ENCODE assay signal across 4 cellular contexts in the genomic region with DNA sequence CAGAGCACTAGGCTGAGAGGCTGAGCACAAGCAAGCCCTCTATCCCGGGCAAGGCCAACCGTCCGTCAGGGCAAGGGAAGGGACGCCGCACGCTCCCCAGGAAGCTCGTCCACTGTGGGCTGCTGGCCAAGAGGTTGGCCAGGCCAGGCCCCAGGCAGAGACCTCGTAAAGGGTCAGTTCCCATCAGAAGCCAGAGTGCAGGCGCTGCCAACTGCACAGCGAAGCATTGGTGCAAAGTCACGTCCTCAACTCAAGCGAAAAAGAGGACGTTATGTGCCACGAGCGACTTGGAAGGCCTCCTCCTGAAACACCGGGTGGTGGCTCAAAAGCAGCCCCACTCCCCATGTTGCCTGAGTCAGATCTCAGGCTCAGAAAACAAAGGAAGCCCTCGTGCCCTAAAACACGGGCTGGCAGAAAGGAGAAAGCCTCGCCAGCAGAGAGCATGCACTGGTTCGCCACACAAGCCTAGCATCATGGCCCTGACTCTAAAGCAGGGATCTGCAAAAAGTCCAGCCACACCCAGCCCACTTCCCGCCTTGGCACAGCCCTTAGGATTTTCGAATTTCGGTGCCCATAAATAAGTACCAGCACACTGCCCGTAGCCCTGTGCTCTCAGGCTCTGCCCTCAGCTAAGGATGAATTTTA.
TF ChIP-seq lines count a peak whose summit lies in the region.

No MANE protein-coding gene starts in this region.

TF ChIP-seq in SK-N-SH, 30 proteins besides CTCF, POLR2A, EP300 and RAD21 (continues in another document):
- TF ChIP-seq SIN3A (IDR thresholded peaks at IDR 0.05; ENCODE audit: borderline replicate concordance, low read depth, low read length) (no peak), CHD2 (IDR thresholded peaks at IDR 0.05; ENCODE audit: low read length, partially characterized antibody) (no peak), PBX3 (IDR thresholded peaks at IDR 0.05) (no peak), USF2 (IDR thresholded peaks at IDR 0.05; ENCODE audit: borderline replicate concordance, low read depth, low read length) (no peak), MAX (IDR thresholded peaks at IDR 0.05; ENCODE audit: low read depth) (no peak), POLR2AphosphoS5 (IDR thresholded peaks at IDR 0.05; ENCODE audit: low read depth, low read length) (no peak), YY1 (IDR thresholded peaks at IDR 0.05; ENCODE audit: low read depth) (no peak)
- TF ChIP-seq, protein P1, sequence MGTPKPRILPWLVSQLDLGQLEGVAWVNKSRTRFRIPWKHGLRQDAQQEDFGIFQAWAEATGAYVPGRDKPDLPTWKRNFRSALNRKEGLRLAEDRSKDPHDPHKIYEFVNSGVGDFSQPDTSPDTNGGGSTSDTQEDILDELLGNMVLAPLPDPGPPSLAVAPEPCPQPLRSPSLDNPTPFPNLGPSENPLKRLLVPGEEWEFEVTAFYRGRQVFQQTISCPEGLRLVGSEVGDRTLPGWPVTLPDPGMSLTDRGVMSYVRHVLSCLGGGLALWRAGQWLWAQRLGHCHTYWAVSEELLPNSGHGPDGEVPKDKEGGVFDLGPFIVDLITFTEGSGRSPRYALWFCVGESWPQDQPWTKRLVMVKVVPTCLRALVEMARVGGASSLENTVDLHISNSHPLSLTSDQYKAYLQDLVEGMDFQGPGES (IDR thresholded peaks at IDR 0.05; ENCODE audit: low read depth, low read length): no peak

TF ChIP-seq in SK-N-SH treated with all-trans-retinoic acid at 6 μM for 48 hours, 23 proteins besides CTCF, POLR2A, EP300 and RAD21 (continues in another document):
- TF ChIP-seq ZNF70 (CRISPR knock-in tag; IDR thresholded peaks at IDR 0.05) (no peak), POU6F1 (CRISPR knock-in tag; IDR thresholded peaks at IDR 0.05; ENCODE audit: borderline replicate concordance, low read depth) (no peak), BACH2 (CRISPR knock-in tag; IDR thresholded peaks at IDR 0.05; ENCODE audit: borderline replicate concordance) (no peak), TCF4 (CRISPR knock-in tag; IDR thresholded peaks at IDR 0.05; ENCODE audit: borderline replicate concordance) (no peak), ZC3H10 (CRISPR knock-in tag; IDR thresholded peaks at IDR 0.05) (no peak), ZFP30 (CRISPR knock-in tag; IDR thresholded peaks at IDR 0.05) (no peak), PPARA (CRISPR knock-in tag; IDR thresholded peaks at IDR 0.05; ENCODE audit: borderline replicate concordance) (no peak), SNAI2 (CRISPR knock-in tag; IDR thresholded peaks at IDR 0.05) (no peak), RARB (CRISPR knock-in tag; IDR thresholded peaks at IDR 0.05) (no peak), CSDC2 (CRISPR knock-in tag; IDR thresholded peaks at IDR 0.05) (no peak), ISL1 (CRISPR knock-in tag; IDR thresholded peaks at IDR 0.05) (no peak), ZNF8 (CRISPR knock-in tag; IDR thresholded peaks at IDR 0.05) (no peak), ARNTL (CRISPR knock-in tag; IDR thresholded peaks at IDR 0.05; ENCODE audit: borderline replicate concordance, low read depth) (no peak), ZFP3 (CRISPR knock-in tag; IDR thresholded peaks at IDR 0.05) (no peak)
- TF ChIP-seq, protein P2, sequence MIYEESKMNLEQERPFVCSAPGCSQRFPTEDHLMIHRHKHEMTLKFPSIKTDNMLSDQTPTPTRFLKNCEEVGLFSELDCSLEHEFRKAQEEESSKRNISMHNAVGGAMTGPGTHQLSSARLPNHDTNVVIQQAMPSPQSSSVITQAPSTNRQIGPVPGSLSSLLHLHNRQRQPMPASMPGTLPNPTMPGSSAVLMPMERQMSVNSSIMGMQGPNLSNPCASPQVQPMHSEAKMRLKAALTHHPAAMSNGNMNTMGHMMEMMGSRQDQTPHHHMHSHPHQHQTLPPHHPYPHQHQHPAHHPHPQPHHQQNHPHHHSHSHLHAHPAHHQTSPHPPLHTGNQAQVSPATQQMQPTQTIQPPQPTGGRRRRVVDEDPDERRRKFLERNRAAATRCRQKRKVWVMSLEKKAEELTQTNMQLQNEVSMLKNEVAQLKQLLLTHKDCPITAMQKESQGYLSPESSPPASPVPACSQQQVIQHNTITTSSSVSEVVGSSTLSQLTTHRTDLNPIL (CRISPR knock-in tag; IDR thresholded peaks at IDR 0.05; ENCODE audit: low read depth): no peak

TF ChIP-seq in endothelial cell of umbilical vein, 7 proteins besides CTCF, POLR2A, EP300 and RAD21:
- TF ChIP-seq MAX (IDR thresholded peaks at IDR 0.05; ENCODE audit: insufficient read depth, insufficient read length) (no peak), JUN (IDR thresholded peaks at IDR 0.05; ENCODE audit: borderline replicate concordance, insufficient read depth, insufficient read length, low read depth) (no peak), FOS (IDR thresholded peaks at IDR 0.05; ENCODE audit: borderline replicate concordance, insufficient read depth, low read length) (no peak), MYC (IDR thresholded peaks at IDR 0.05; ENCODE audit: low read depth, low read length) (no peak), POLR2AphosphoS5 (IDR thresholded peaks at IDR 0.05; ENCODE audit: insufficient read depth, low read depth, low read length) (no peak), EZH2 (IDR thresholded peaks at IDR 0.05; ENCODE audit: borderline replicate concordance, low read depth, low read length, severe bottlenecking) (no peak), GATA2 (IDR thresholded peaks at IDR 0.05; ENCODE audit: insufficient read depth, insufficient read length, low read depth, low read length) (no peak)
TF ChIP-seq in endothelial cell of umbilical vein: peak in this region for 0.

TF ChIP-seq in GM12891, 5 proteins besides CTCF, POLR2A, EP300 and RAD21:
- no peak for TF ChIP-seq POU2F2 (IDR thresholded peaks at IDR 0.05; ENCODE audit: low read depth, low read length)
- TF ChIP-seq SPI1 (IDR thresholded peaks at IDR 0.05; ENCODE audit: low read depth, low read length): no peak
- TF ChIP-seq PAX5 (IDR thresholded peaks at IDR 0.05; ENCODE audit: insufficient read depth, low read length, severe bottlenecking): no peak
- TF ChIP-seq TAF1 (IDR thresholded peaks at IDR 0.05; ENCODE audit: low read depth, low read length): no peak
- no peak for TF ChIP-seq POLR2AphosphoS5 (IDR thresholded peaks at IDR 0.05; ENCODE audit: low read depth, low read length)
